8 cellular contexts compared by ENCODE assay signal in the genomic region with DNA sequence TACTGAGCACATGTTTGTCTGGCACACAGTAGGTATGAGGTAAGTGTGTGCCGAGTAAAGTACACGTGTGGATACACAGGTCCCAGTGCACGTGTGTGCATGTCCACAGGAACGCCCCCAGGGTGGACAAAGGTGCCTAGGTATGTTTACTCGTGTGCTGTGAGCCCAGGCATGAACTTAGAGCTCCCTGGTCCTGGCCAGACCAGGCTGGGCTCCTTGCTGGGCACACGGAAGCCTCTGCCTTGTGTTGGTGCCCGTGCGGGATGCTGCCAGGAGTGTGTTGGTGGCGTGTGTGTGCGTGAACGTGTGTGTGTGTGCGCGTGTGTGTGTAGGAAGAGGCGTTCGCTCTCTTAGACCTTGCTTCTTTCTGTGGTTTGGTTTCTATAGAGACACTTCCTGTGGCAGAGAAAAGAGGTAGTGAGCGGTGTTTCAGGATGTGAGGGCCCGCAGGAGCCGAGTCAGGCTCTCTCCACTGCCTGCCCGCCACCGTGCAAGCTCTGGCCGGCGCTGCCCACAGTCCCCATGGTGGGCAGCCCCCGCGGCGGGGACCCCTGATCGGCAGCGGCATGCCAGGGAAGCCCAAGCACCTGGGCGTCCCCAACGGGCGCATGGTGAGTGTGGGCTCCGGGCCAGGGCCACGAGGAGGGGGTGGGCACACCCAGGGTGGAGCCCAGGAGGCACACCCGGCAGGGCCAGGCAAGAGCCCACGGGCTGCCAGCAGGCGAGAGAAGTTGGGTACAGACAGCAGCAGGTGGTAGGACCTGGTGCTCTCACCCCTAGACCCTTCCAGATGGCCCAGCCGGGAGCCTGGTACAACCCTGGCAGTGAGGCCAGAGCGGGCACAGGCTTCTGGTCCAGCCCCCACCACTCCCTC. TPM values are rescaled to one million over a fixed set of nuclear protein-coding genes. Genes with fewer than 3 reads are reported as not detected.
DNase-seq lines count a peak whose midpoint lies in the region; ATAC-seq and TF ChIP-seq lines count a peak whose summit lies in the region.

A gene with protein sequence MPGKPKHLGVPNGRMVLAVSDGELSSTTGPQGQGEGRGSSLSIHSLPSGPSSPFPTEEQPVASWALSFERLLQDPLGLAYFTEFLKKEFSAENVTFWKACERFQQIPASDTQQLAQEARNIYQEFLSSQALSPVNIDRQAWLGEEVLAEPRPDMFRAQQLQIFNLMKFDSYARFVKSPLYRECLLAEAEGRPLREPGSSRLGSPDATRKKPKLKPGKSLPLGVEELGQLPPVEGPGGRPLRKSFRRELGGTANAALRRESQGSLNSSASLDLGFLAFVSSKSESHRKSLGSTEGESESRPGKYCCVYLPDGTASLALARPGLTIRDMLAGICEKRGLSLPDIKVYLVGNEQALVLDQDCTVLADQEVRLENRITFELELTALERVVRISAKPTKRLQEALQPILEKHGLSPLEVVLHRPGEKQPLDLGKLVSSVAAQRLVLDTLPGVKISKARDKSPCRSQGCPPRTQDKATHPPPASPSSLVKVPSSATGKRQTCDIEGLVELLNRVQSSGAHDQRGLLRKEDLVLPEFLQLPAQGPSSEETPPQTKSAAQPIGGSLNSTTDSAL (plus strand): TSS at position 466 of the 874 bp plus-strand sequence. CDS start 101 bp downstream, at position 567.

- POLR2A ChIA-PET in WTC11 (lab: Charles Lee) = interaction anchor here (0.5 kb wide), 1 partner anchor 68 kb away, joined by 3 read pairs; a partner anchor contains a TSS

- H3K9me3 Mint-ChIP-seq in WTC11 (peaks cover 14% of the 10 kb centered on the region), mesothelial cell of epicardium (peaks cover 9% of the 10 kb centered on the region)

- no peaks in the 10 kb centered on the region for H3K36me3 Mint-ChIP-seq in WTC11
- H3K36me3 Mint-ChIP-seq in mesothelial cell of epicardium = no peaks in the 10 kb centered on the region

- H3K27ac Mint-ChIP-seq in WTC11 (no peak within 1 kb of the TSS), mesothelial cell of epicardium (no peak within 1 kb of the TSS)

- peak; percentile 69 for DNase-seq in NCI-H2029 (lab: John Stamatoyannopoulos, UW)
- DNase-seq in WTC11 (ENCODE audit: low spot score) = no peak
- peak; percentile 90 for DNase-seq in central memory CD4-positive, alpha-beta T cell
- DNase-seq in mesothelial cell of epicardium (ENCODE audit: low spot score in 2 of 2, unreplicated experiment in 2 of 2) = no peak
- peak; percentile 18 for DNase-seq in stromal cell of bone marrow (ENCODE audit: low read depth)
- DNase-seq in amniotic stem cell (lab: John Stamatoyannopoulos, UW) = no peak

- peaks cover 11% of the 10 kb centered on the region for H3K4me1 Mint-ChIP-seq in WTC11
- H3K4me1 Mint-ChIP-seq in mesothelial cell of epicardium = peaks cover 6% of the 10 kb centered on the region

- H3K4me3 Mint-ChIP-seq in WTC11 (no peak within 1 kb of the TSS), mesothelial cell of epicardium (no peak within 1 kb of the TSS)

- CTCF ChIA-PET in WTC11 (lab: Charles Lee) = interaction anchor here (1.1 to 4.6 kb wide), 4 partner anchors 10 to 48 kb away, joined by 4 to 26 read pairs (median 4); no protein-coding TSS in a partner anchor

- TF ChIP-seq CTCF in WTC11 (IDR thresholded peaks at IDR 0.05) (no peak), mesothelial cell of epicardium (IDR thresholded peaks at IDR 0.05; ENCODE audit: unreplicated experiment) (no peak)

- peak; percentile 72 for ATAC-seq in GM18499 (IDR thresholded peaks at IDR 0.05; ENCODE audit: insufficient read depth, unreplicated experiment)
- peak; percentile 85 for ATAC-seq in HG02571 (IDR thresholded peaks at IDR 0.05; ENCODE audit: unreplicated experiment)
- ATAC-seq in WTC11 = no peak

- peaks cover 39% of the 10 kb centered on the region for H3K27me3 Mint-ChIP-seq in WTC11 (ENCODE audit: low read depth)
- peaks cover 32% of the 10 kb centered on the region for H3K27me3 Mint-ChIP-seq in mesothelial cell of epicardium (ENCODE audit: low read depth)

TF ChIP-seq in WTC11, 78 proteins besides CTCF, POLR2A, EP300 and RAD21:
- no peak for TF ChIP-seq ZNF232 (CRISPR knock-in tag; IDR thresholded peaks at IDR 0.05)
- TF ChIP-seq, protein P1, sequence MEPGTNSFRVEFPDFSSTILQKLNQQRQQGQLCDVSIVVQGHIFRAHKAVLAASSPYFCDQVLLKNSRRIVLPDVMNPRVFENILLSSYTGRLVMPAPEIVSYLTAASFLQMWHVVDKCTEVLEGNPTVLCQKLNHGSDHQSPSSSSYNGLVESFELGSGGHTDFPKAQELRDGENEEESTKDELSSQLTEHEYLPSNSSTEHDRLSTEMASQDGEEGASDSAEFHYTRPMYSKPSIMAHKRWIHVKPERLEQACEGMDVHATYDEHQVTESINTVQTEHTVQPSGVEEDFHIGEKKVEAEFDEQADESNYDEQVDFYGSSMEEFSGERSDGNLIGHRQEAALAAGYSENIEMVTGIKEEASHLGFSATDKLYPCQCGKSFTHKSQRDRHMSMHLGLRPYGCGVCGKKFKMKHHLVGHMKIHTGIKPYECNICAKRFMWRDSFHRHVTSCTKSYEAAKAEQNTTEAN (CRISPR knock-in tag; IDR thresholded peaks at IDR 0.05) = no peak

RNA-seq across cellular contexts. Expression of the gene that starts here (rescaled TPM):
- total RNA-seq in WTC11 (2021) = 60.4 to 74.6 TPM (median 64.6 TPM) in 3 replicates
- 13.5 to 16.1 TPM (median 14.1 TPM) in 3 replicates for total RNA-seq in mesothelial cell of epicardium

Comparison
In these comparisons a context has a peak if more than half of its experiments do, and no peak if none do; other contexts are left out.
1. DNase-seq: peak in NCI-H2029 (single experiment), central memory CD4-positive, alpha-beta T cell (single experiment) and stromal cell of bone marrow (single experiment); none in WTC11 (single experiment), mesothelial cell of epicardium (0 of 2) and amniotic stem cell (single experiment).